Comparison of ENCODE assay signal across 8 cellular contexts in the genomic region with DNA sequence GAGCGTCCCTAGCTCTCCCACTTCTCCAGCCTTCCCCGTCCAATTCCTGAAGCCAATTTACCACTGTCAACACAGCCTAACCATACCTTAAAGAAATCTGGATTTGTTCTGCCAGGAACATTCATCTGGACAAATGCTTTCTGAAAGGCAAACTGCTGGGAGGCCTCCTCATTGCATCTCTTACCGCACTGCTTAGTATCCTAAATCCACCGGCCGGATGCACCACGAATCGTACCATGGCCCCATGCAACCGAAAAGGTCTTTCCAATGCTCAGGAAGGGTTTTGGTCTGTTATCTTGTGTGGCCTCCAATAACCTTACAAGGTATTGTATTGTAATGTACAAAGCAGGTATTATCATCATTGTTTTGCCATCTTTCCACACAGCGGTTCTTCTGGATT. TPM values are rescaled to one million over a fixed set of nuclear protein-coding genes. Genes with fewer than 3 reads are reported as not detected.
A peak's percentile ranks its signal among the peaks of the same experiment; 100 is the strongest.
DNase-seq lines count a peak whose midpoint lies in the region; ATAC-seq, FAIRE-seq and TF ChIP-seq lines count a peak whose summit lies in the region.

No MANE protein-coding gene starts in this region.

- no peaks in the 10 kb centered on the region for H3K9me3 Mint-ChIP-seq in CD4-positive, CD25-positive, alpha-beta regulatory T cell

- H2AFZ ChIP-seq in endothelial cell of umbilical vein (ENCODE audit: low read depth, low read length), result no peak overlapping the region

- H3K4me2 ChIP-seq in endothelial cell of umbilical vein (ENCODE audit: insufficient read depth, low read length), result peak overlapping the region; percentile 0

- peaks cover 68% of the 10 kb centered on the region for H3K4me1 ChIP-seq in CD4-positive, CD25-positive, alpha-beta regulatory T cell (ENCODE audit: control insufficient read depth, insufficient read depth, low read length, poor library complexity, severe bottlenecking)
- H3K4me1 ChIP-seq in endothelial cell of umbilical vein (ENCODE audit: control insufficient read depth, extremely low read depth, insufficient read depth, low read length) (peaks cover 97% of the 10 kb centered on the region), ovary (ENCODE audit: insufficient read depth) (peaks cover 49% of the 10 kb centered on the region)

- H4K20me1 ChIP-seq in endothelial cell of umbilical vein (replicated peaks; ENCODE audit: control insufficient read depth, extremely low read depth, insufficient read depth, low read length), result no peaks in the 10 kb centered on the region

- TF ChIP-seq POLR2A in endothelial cell of umbilical vein (IDR thresholded peaks at IDR 0.05; ENCODE audit: low read depth, low read length) (no peak), ovary (IDR thresholded peaks at IDR 0.05) (no peak)

- no peak for DNase-seq in CD4-positive, CD25-positive, alpha-beta regulatory T cell
- no peak for DNase-seq in RWPE1 (ENCODE audit: low spot score)
- DNase-seq in endothelial cell of umbilical vein (ENCODE audit: low read depth, low spot score), result no peak
- DNase-seq in ovary, result no peak
- DNase-seq in HPDE6-E6E7 (ENCODE audit: extremely low spot score), result no peak
- DNase-seq in KG1 (lab: John Stamatoyannopoulos, UW), result no peak
- DNase-seq in posterior vena cava (ENCODE audit: low spot score), result no peak

- BruUV-seq in endothelial cell of umbilical vein (replicated peaks; lab: Mats Ljungman, UMichigan), result TSS peak; percentile 9

- peaks cover 57% of the 10 kb centered on the region for H3K36me3 Mint-ChIP-seq in CD4-positive, CD25-positive, alpha-beta regulatory T cell

- H3K27ac Mint-ChIP-seq in CD4-positive, CD25-positive, alpha-beta regulatory T cell, result peak overlapping the region; percentile 94 to 100 (median 99)

- no peaks in the 10 kb centered on the region for H3K9me1 ChIP-seq in endothelial cell of umbilical vein (replicated peaks; ENCODE audit: control insufficient read depth, extremely low read depth, insufficient read depth, low read length)

- peaks cover 73% of the 10 kb centered on the region for H3K36me3 ChIP-seq in CD4-positive, CD25-positive, alpha-beta regulatory T cell (ENCODE audit: control insufficient read depth, insufficient read depth, low read length)
- peaks cover 16 to 47% of the 10 kb centered on the region in 2 experiments for H3K36me3 ChIP-seq in endothelial cell of umbilical vein (ENCODE audit: control insufficient read depth in 2 of 2, extremely low read depth in 1 of 2, insufficient read depth in 2 of 2, low read length in 2 of 2)
- H3K36me3 ChIP-seq in ovary, result no peaks in the 10 kb centered on the region

- CTCF ChIA-PET in RWPE1 (lab: Yijun Ruan, JAX) (interaction anchor here (0.5 kb wide), 1 partner anchor 15 kb away, joined by 3 read pairs; no protein-coding TSS in a partner anchor), endothelial cell of umbilical vein (lab: Charles Lee) (interaction anchor here (1.0 kb wide), 1 partner anchor 140 kb away, joined by 3 read pairs; no protein-coding TSS in a partner anchor)

- H3K9me3 ChIP-seq in CD4-positive, CD25-positive, alpha-beta regulatory T cell (ENCODE audit: control insufficient read depth in 2 of 2, low read length in 2 of 2), result no peaks in the 10 kb centered on the region
- H3K9me3 ChIP-seq in endothelial cell of umbilical vein (replicated peaks; ENCODE audit: control insufficient read depth, insufficient read depth, low read length) (no peaks in the 10 kb centered on the region), ovary (no peaks in the 10 kb centered on the region)

- peaks cover 14 to 91% (median 78%) of the 10 kb centered on the region in 4 donors for H3K4me1 Mint-ChIP-seq in CD4-positive, CD25-positive, alpha-beta regulatory T cell

- ATAC-seq in CD4-positive, CD25-positive, alpha-beta regulatory T cell (ENCODE audit: low read depth in 2 of 2), result no peak
- no peak for ATAC-seq in GM18520 (IDR thresholded peaks at IDR 0.05; ENCODE audit: unreplicated experiment)

- no peaks in the 10 kb centered on the region for H3K27me3 ChIP-seq in CD4-positive, CD25-positive, alpha-beta regulatory T cell (ENCODE audit: control insufficient read depth, insufficient read depth, low read length)
- H3K27me3 ChIP-seq in endothelial cell of umbilical vein (ENCODE audit: control insufficient read depth in 2 of 2, insufficient read depth in 2 of 2, low read length in 2 of 2), result no peaks in the 10 kb centered on the region
- H3K27me3 ChIP-seq in ovary, result no peaks in the 10 kb centered on the region

- no peak for TF ChIP-seq EP300 in ovary (IDR thresholded peaks at IDR 0.05)

- intact Hi-C loops in endothelial cell of umbilical vein (cut with micrococcal nuclease) (loop anchor here (5.0 kb wide), 1 partner anchor 197 kb away; a partner anchor contains a TSS), ovary (cut with DNase I) (loop anchor here in 1 of 4 donors (5.0 kb wide), 1 partner anchor 37 kb away; no protein-coding TSS in a partner anchor), posterior vena cava (cut with DNase I) (loop anchor here in 1 of 2 donors (5.0 to 10.0 kb wide), 2 partner anchors 37 to 1555 kb away; no protein-coding TSS in a partner anchor)

- TF ChIP-seq CTCF in RWPE1 (conservative IDR thresholded peaks at IDR 0.05; ENCODE audit: low read depth) (no peak), endothelial cell of umbilical vein (IDR thresholded peaks at IDR 0.05; ENCODE audit: extremely low read depth in 1 of 2, insufficient read depth in 1 of 2, low read depth in 1 of 2, low read length in 2 of 2) (no peak), ovary (IDR thresholded peaks at IDR 0.05) (no peak)

- FAIRE-seq in endothelial cell of umbilical vein (lab: Jason Lieb, UNC), result peak; percentile 4

- H3K9ac ChIP-seq in endothelial cell of umbilical vein (replicated peaks; ENCODE audit: extremely low read depth, insufficient read depth, low read length), result peak overlapping the region; percentile 95

- peak overlapping the region; percentile 82 to 92 (median 84) for H3K4me3 Mint-ChIP-seq in CD4-positive, CD25-positive, alpha-beta regulatory T cell

- WGBS in ovary, 3 donors, result 79 to 82% (median 81%) methylated on average over 9 of the region's 9 CpGs

- dilution Hi-C loops in endothelial cell of umbilical vein (cut with MboI; ENCODE audit: extremely low pct_ligation_motif_present, low sequenced_read_pairs), result no loop called here

- peaks cover 5% of the 10 kb centered on the region for H3K27me3 Mint-ChIP-seq in CD4-positive, CD25-positive, alpha-beta regulatory T cell

- H3K79me2 ChIP-seq in endothelial cell of umbilical vein (ENCODE audit: control insufficient read depth, insufficient read depth, low read length), result peaks cover 74% of the 10 kb centered on the region

- H3K27ac ChIP-seq in CD4-positive, CD25-positive, alpha-beta regulatory T cell (ENCODE audit: insufficient read depth, low read length, poor library complexity, severe bottlenecking), result peak overlapping the region; percentile 93
- H3K27ac ChIP-seq in RWPE1, result peak overlapping the region; percentile 100
- peak overlapping the region; percentile 99 for H3K27ac ChIP-seq in endothelial cell of umbilical vein (ENCODE audit: insufficient read depth, low read depth, low read length)
- peak overlapping the region; percentile 1 to 75 for H3K27ac ChIP-seq in ovary

- H3K4me3 ChIP-seq in CD4-positive, CD25-positive, alpha-beta regulatory T cell (ENCODE audit: low read depth, low read length), result peak overlapping the region; percentile 46
- no peak overlapping the region for H3K4me3 ChIP-seq in endothelial cell of umbilical vein (replicated peaks in 1 of 3; ENCODE audit: insufficient read depth in 1 of 3, low read depth in 1 of 3, low read length in 3 of 3)
- H3K4me3 ChIP-seq in ovary, result no peak overlapping the region

- POLR2A ChIA-PET in RWPE1 (lab: Yijun Ruan, JAX; ENCODE audit: low non-redundant PET), result no interaction called here
- POLR2A ChIA-PET in endothelial cell of umbilical vein (lab: Charles Lee), result interaction anchor here (1.3 to 2.5 kb wide), 2 partner anchors 53 to 138 kb away, joined by 3 to 6 read pairs; no protein-coding TSS in a partner anchor

TF ChIP-seq in endothelial cell of umbilical vein, 7 proteins besides CTCF, POLR2A, EP300 and RAD21:
- no peak for TF ChIP-seq MYC (IDR thresholded peaks at IDR 0.05; ENCODE audit: low read depth, low read length)
- TF ChIP-seq FOS (IDR thresholded peaks at IDR 0.05; ENCODE audit: borderline replicate concordance, insufficient read depth, low read length), result no peak
- TF ChIP-seq EZH2 (IDR thresholded peaks at IDR 0.05; ENCODE audit: borderline replicate concordance, low read depth, low read length, severe bottlenecking), result no peak
- TF ChIP-seq JUN (IDR thresholded peaks at IDR 0.05; ENCODE audit: borderline replicate concordance, insufficient read depth, insufficient read length, low read depth), result no peak
- TF ChIP-seq GATA2 (IDR thresholded peaks at IDR 0.05; ENCODE audit: insufficient read depth, insufficient read length, low read depth, low read length), result no peak
- no peak for TF ChIP-seq POLR2AphosphoS5 (IDR thresholded peaks at IDR 0.05; ENCODE audit: insufficient read depth, low read depth, low read length)
- TF ChIP-seq, protein P1, sequence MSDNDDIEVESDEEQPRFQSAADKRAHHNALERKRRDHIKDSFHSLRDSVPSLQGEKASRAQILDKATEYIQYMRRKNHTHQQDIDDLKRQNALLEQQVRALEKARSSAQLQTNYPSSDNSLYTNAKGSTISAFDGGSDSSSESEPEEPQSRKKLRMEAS (IDR thresholded peaks at IDR 0.05; ENCODE audit: insufficient read depth, insufficient read length), result no peak

RNA-seq across cellular contexts. Expression of a gene that starts 57.6 kb away (rescaled TPM):
- total RNA-seq in CD4-positive, CD25-positive, alpha-beta regulatory T cell, result 1,341 TPM
- polyA plus RNA-seq in CD4-positive, CD25-positive, alpha-beta regulatory T cell, result 10 to 100 TPM; 80.0 to 98.9 (median 93.4) TPM
- total RNA-seq in endothelial cell of umbilical vein (1,331 and 1,413 TPM in 2 replicates), ovary (100 to 1,000 TPM; 128 to 452 (median 348) TPM), posterior vena cava (100 to 1,000 TPM; 831 to 938 TPM)
- polyA plus RNA-seq in endothelial cell of umbilical vein (157 and 188 TPM in 2 replicates), ovary (100 to 1,000 TPM; 196 to 530 TPM)
- 377 and 396 TPM in 2 replicates for polyA plus RNA-seq in endothelial cell of umbilical vein (2011; cell fraction: cytosol; rRNA removed)
- polyA plus RNA-seq in endothelial cell of umbilical vein (2011; cell fraction: nucleus; rRNA removed), result 759 and 766 TPM in 2 replicates
- 496 and 585 TPM in 2 replicates for polyA plus RNA-seq in endothelial cell of umbilical vein (2012)
- polyA minus RNA-seq in endothelial cell of umbilical vein, result 1,176 and 1,679 TPM in 2 replicates
- polyA minus RNA-seq in endothelial cell of umbilical vein (2011; cell fraction: cytosol; rRNA and poly(A)+ RNA removed), result 42.9 TPM
- polyA minus RNA-seq in endothelial cell of umbilical vein (2011; cell fraction: nucleus; rRNA and poly(A)+ RNA removed), result 498 and 877 TPM in 2 replicates

Comparison
In these comparisons a context has a peak if more than half of its experiments do, and no peak if none do; other contexts are left out.
1. H3K27ac ChIP-seq: peak in every context shown above with its lines; median percentile 100 in RWPE1; 99 in endothelial cell of umbilical vein; 93 in CD4-positive, CD25-positive, alpha-beta regulatory T cell; 38 in ovary.